Comparison of ENCODE assay signal across 18 cellular contexts in genomic region chr3:171231361-171231760, GRCh38.
"Had no signal": no experiment of that assay in that cellular context is flagged by ENCODE, and none has a peak within 500 bp of the region (broad histone marks: within the 10 kb centered on the region; RNA-seq: fewer than 3 reads in every experiment).

No MANE protein-coding gene starts in this region.

- H3K4me2 ChIP-seq: SK-N-SH, smooth muscle cell had no signal

- H2AFZ ChIP-seq: parathyroid adenoma had no signal

- H3K36me3 ChIP-seq: esophagus muscularis mucosa, thyroid gland had no signal

- DNase-seq: activated CD8-positive, alpha-beta memory T cell treated with anti-CD3 and anti-CD28 coated beads for 24 hours; activated CD8-positive, alpha-beta memory T cell treated with anti-CD3 and anti-CD28 coated beads, Interleukin-2, amount 50 U/mL, for 48 hours; activated gamma-delta T cell treated with Interleukin-2 at 50 U/mL for 16 hours; activated naive CD8-positive, alpha-beta T cell treated with anti-CD3 and anti-CD28 coated beads for 36 hours; amniotic stem cell; dorsolateral prefrontal cortex; natural killer cell; SK-N-SH; stimulated activated CD4-positive, alpha-beta T cell treated with anti-CD3 and anti-CD28 coated beads, Interleukin-4, amount 100 ng/mL, for 24 hours; T-helper 1 cell; T1000 had no signal

- H3K9me3 Mint-ChIP-seq: natural killer cell; stimulated activated effector memory CD8-positive, alpha-beta T cell treated with anti-CD3 and anti-CD28 coated beads, Interleukin-12 subunit alpha, Interleukin-12 subunit beta, amount 100 ng/mL, for 72 hours had no signal

- H3K27ac Mint-ChIP-seq: activated naive CD8-positive, alpha-beta T cell treated with anti-CD3 and anti-CD28 coated beads for 36 hours; stimulated activated effector memory CD8-positive, alpha-beta T cell treated with anti-CD3 and anti-CD28 coated beads, Interleukin-12 subunit alpha, Interleukin-12 subunit beta, amount 100 ng/mL, for 72 hours had no signal

- H3K79me2 ChIP-seq: parathyroid adenoma had no signal

- H3K9me3 ChIP-seq: esophagus muscularis mucosa, SK-N-SH, thyroid gland had no signal

- H3K27ac ChIP-seq: esophagus muscularis mucosa, parathyroid adenoma, thyroid gland had no signal

- H3K27me3 ChIP-seq: dorsolateral prefrontal cortex, esophagus muscularis mucosa, thyroid gland had no signal

- H3K4me3 Mint-ChIP-seq: activated naive CD8-positive, alpha-beta T cell treated with anti-CD3 and anti-CD28 coated beads for 36 hours; natural killer cell; stimulated activated effector memory CD8-positive, alpha-beta T cell treated with anti-CD3 and anti-CD28 coated beads, Interleukin-12 subunit alpha, Interleukin-12 subunit beta, amount 100 ng/mL, for 72 hours had no signal

- H3K36me3 Mint-ChIP-seq: stimulated activated effector memory CD8-positive, alpha-beta T cell treated with anti-CD3 and anti-CD28 coated beads, Interleukin-12 subunit alpha, Interleukin-12 subunit beta, amount 100 ng/mL, for 72 hours had no signal

- H3K9ac ChIP-seq: parathyroid adenoma, SK-N-SH had no signal

- H3K27me3 Mint-ChIP-seq: activated naive CD8-positive, alpha-beta T cell treated with anti-CD3 and anti-CD28 coated beads for 36 hours had no signal

- ATAC-seq: activated CD4-positive, CD25-positive, alpha-beta regulatory T cell treated with anti-CD3 and anti-CD28 coated beads, Interleukin-2, amount 50 U/mL, for 24 hours; natural killer cell; sciatic nerve; stimulated activated effector memory CD8-positive, alpha-beta T cell treated with anti-CD3 and anti-CD28 coated beads, Interleukin-12 subunit alpha, Interleukin-12 subunit beta, amount 100 ng/mL, for 72 hours had no signal

- H3K4me3 ChIP-seq: dorsolateral prefrontal cortex, esophagus muscularis mucosa, smooth muscle cell, thyroid gland had no signal
